10 cellular contexts compared by ENCODE assay signal in genomic region chr9:98365227-98365669, GRCh38.
DNase-seq lines count a peak whose midpoint lies in the region; ATAC-seq, FAIRE-seq and TF ChIP-seq lines count a peak whose summit lies in the region.
"Had no signal": no experiment of that assay in that cellular context is flagged by ENCODE, and none has a peak within 500 bp of the region (broad histone marks: within the 10 kb centered on the region; RNA-seq: fewer than 3 reads in every experiment).

No MANE protein-coding gene starts in this region.

- no peak for TF ChIP-seq RAD21 in GM12878 (IDR thresholded peaks at IDR 0.05; ENCODE audit: insufficient read depth, low read depth, low read length)

- H3K9me3 Mint-ChIP-seq in HFFc6 = peaks cover 14% of the 10 kb centered on the region
- peaks cover 6% of the 10 kb centered on the region for H3K9me3 Mint-ChIP-seq in mesothelial cell of epicardium

- no peaks in the 10 kb centered on the region for H4K20me1 ChIP-seq in GM12878 (ENCODE audit: control insufficient read depth, insufficient read depth)

- RAD21 ChIA-PET in GM12878 (lab: Charles Lee; ENCODE audit: unreplicated experiment) = no interaction called here

- TF ChIP-seq CTCF in HFFc6 (IDR thresholded peaks at IDR 0.05) (peak; percentile 85), GM12878 (IDR thresholded peaks at IDR 0.05 in 2 of 3, conservative IDR thresholded peaks at IDR 0.05 in 1 of 3; ENCODE audit: control insufficient read depth in 2 of 3, extremely low read depth in 1 of 3, insufficient read depth in 1 of 3, low read depth in 3 of 3, low read length in 3 of 3) (peak in 2 of 3 experiments; percentile 55 to 59; a peak in 5 of 6 replicates), mesothelial cell of epicardium (IDR thresholded peaks at IDR 0.05; ENCODE audit: unreplicated experiment) (peak; percentile 63)

- no peak for TF ChIP-seq EP300 in GM12878 (IDR thresholded peaks at IDR 0.05; ENCODE audit: borderline replicate concordance in 1 of 2, control insufficient read depth in 1 of 2, low read depth in 2 of 2, low read length in 2 of 2)

- no peak overlapping the region for H3K4me2 ChIP-seq in GM12878 (ENCODE audit: control insufficient read depth, insufficient read depth)

- WGBS in GM12878 (ENCODE audit: insufficient coverage, insufficient replicate concordance, low lambda C conversion rate, missing lambda C conversion rate) = 100% methylated on average over 1 of the region's 1 CpG

- intact Hi-C loops in GM12878 (cut with micrococcal nuclease; ENCODE audit: unreplicated experiment) = no loop called here

- no TSS peak for BruUV-seq in GM12878 (replicated peaks; lab: Mats Ljungman, UMichigan)

- SMC1A ChIA-PET in GM12878 (lab: Charles Lee; ENCODE audit: uncharacterized antibody, unreplicated experiment) = no interaction called here

- H3K4me1 Mint-ChIP-seq in HFFc6 (ENCODE audit: low read depth) (peaks cover 4% of the 10 kb centered on the region), mesothelial cell of epicardium (peaks cover 3% of the 10 kb centered on the region)

- no peak overlapping the region for H3K9ac ChIP-seq in GM12878 (ENCODE audit: control insufficient read depth, insufficient read depth, low read length)

- DNase-seq in DMS 273 (lab: John Stamatoyannopoulos, UW; ENCODE audit: unreplicated experiment) (peak; percentile 71), DMS 273 treated with DMSO at 0.1 percent for 48 hours (lab: John Stamatoyannopoulos, UW) (no peak), HFFc6 (peak; percentile 17), GM12878 (ENCODE audit: low read depth, low spot score) (no peak), mesothelial cell of epicardium (ENCODE audit: low spot score in 2 of 2, unreplicated experiment in 2 of 2) (no peak), epidermal melanocyte (ENCODE audit: insufficient read length, low spot score) (no peak)
- DNase-seq: 8988T, NCI-H774 had no signal

- H3K27ac Mint-ChIP-seq in HFFc6 = no peak overlapping the region
- no peak overlapping the region for H3K27ac Mint-ChIP-seq in mesothelial cell of epicardium

- no peaks in the 10 kb centered on the region for H3K79me2 ChIP-seq in GM12878 (ENCODE audit: control insufficient read depth, insufficient read depth, low read length)

- H3K27me3 Mint-ChIP-seq in HFFc6 (ENCODE audit: insufficient read depth) (peaks cover 1% of the 10 kb centered on the region), mesothelial cell of epicardium (ENCODE audit: low read depth) (peaks cover 7% of the 10 kb centered on the region)

- peaks cover 1% of the 10 kb centered on the region for H3K9me3 ChIP-seq in GM12878 (replicated peaks; ENCODE audit: control insufficient read depth, insufficient read depth, low read length)

- POLR2A ChIA-PET in GM12878 (lab: Charles Lee) = no interaction called here

- peaks cover 13% of the 10 kb centered on the region for H3K36me3 Mint-ChIP-seq in HFFc6 (ENCODE audit: low read depth)
- H3K36me3 Mint-ChIP-seq in mesothelial cell of epicardium = no peaks in the 10 kb centered on the region

- H3K36me3 ChIP-seq in GM12878 (ENCODE audit: control insufficient read depth in 2 of 2, insufficient read depth in 2 of 2, low read length in 1 of 2) = no peaks in the 10 kb centered on the region

- no peak overlapping the region for H3K4me3 ChIP-seq in GM12878

- FAIRE-seq in GM12878 (lab: Jason Lieb, UNC) = peak; percentile 65

- no peaks in the 10 kb centered on the region for H3K4me1 ChIP-seq in GM12878 (ENCODE audit: control insufficient read depth, insufficient read depth, low read length)

- no peak overlapping the region for H2AFZ ChIP-seq in GM12878 (ENCODE audit: control insufficient read depth, low read depth, low read length)

- in situ Hi-C loops in GM12878 (cut with MboI) = no loop called here

- CTCF ChIA-PET in GM12878 (lab: Yijun Ruan, JAX) = interaction anchor here (0.6 to 0.7 kb wide), 2 partner anchors 9 to 11 kb away, joined by 3 read pairs; no protein-coding TSS in a partner anchor

- H3K4me3 Mint-ChIP-seq in HFFc6 = no peak overlapping the region
- no peak overlapping the region for H3K4me3 Mint-ChIP-seq in mesothelial cell of epicardium

- TF ChIP-seq POLR2A in GM12878 (IDR thresholded peaks at IDR 0.05; ENCODE audit: low read depth, low read length) = no peak

- peaks cover 0 to 2% of the 10 kb centered on the region in 2 experiments; a peak in 3 of 4 replicates for H3K27me3 ChIP-seq in GM12878 (replicated peaks in 1 of 2; ENCODE audit: control insufficient read depth in 2 of 2, insufficient read depth in 2 of 2, low read length in 1 of 2)

- ATAC-seq in GM12878 = no peak
- no peak for ATAC-seq in HG03520 (IDR thresholded peaks at IDR 0.05; ENCODE audit: unreplicated experiment)
- ATAC-seq in GM19463 (IDR thresholded peaks at IDR 0.05; ENCODE audit: unreplicated experiment) = no peak

- H3K27ac ChIP-seq in GM12878 (ENCODE audit: control insufficient read depth, insufficient read depth) = no peak overlapping the region

TF ChIP-seq in GM12878, 131 proteins besides CTCF, POLR2A, EP300 and RAD21:
- TF ChIP-seq IKZF2 (IDR thresholded peaks at IDR 0.05) = no peak
TF ChIP-seq in GM12878: peak in this region for 0.

Comparison
In these comparisons a context has a peak if more than half of its experiments do, and no peak if none do; other contexts are left out.
1. DNase-seq: peak in DMS 273 (single experiment) and HFFc6 (single experiment); none in DMS 273 treated with DMSO at 0.1 percent for 48 hours (single experiment), GM12878 (single experiment), mesothelial cell of epicardium (0 of 2) and epidermal melanocyte (single experiment).
2. Peak in every context shown above with its lines, with median percentiles within 50 percentile points of each other: CTCF ChIP-seq.